ENCODE assay signal across 21 cellular contexts in the genomic region with DNA sequence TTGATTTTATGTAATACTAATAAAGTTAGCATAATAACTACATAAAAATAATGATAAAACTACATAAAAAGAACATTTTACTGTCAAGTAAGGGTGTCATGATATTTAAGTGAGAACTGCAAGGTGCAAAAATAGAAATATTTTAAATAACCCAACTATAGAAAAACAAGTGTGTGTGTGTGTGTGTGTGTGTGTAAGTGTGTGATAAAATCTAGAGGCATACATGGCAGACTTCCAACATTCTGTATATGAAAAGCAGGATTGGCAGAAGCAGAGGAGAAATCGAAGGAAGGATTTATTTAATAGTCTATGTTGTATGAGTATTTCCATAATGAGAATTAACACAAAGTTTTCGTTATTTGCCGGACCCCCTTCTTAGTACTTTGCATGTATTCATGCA.
A peak's percentile ranks its signal among the peaks of the same experiment; 100 is the strongest.
DNase-seq lines count a peak whose midpoint lies in the region; ATAC-seq, FAIRE-seq and TF ChIP-seq lines count a peak whose summit lies in the region.
"Had no signal": no experiment of that assay in that cellular context is flagged by ENCODE, and none has a peak within 500 bp of the region (broad histone marks: within the 10 kb centered on the region; RNA-seq: fewer than 3 reads in every experiment).

No MANE protein-coding gene starts in this region.

- H3K9ac ChIP-seq in SK-N-SH: no peak overlapping the region
- H3K9ac ChIP-seq in endothelial cell of umbilical vein (replicated peaks; ENCODE audit: extremely low read depth, insufficient read depth, low read length): no peak overlapping the region
- H3K9ac ChIP-seq: BLaER1 treated with 17β-estradiol and CSF1 and Interleukin-3, amounts not matched to agents 10 nM and 100 nM had no signal

- H3K9me2 ChIP-seq in SK-N-SH: no peaks in the 10 kb centered on the region

- no peaks in the 10 kb centered on the region; a peak in 1 of 4 replicates for H3K4me1 ChIP-seq in SK-N-SH (ENCODE audit: control insufficient read depth in 1 of 2, insufficient read depth in 2 of 2, low read depth in 1 of 2, low read length in 1 of 2)
- no peaks in the 10 kb centered on the region for H3K4me1 ChIP-seq in endothelial cell of umbilical vein (ENCODE audit: control insufficient read depth, extremely low read depth, insufficient read depth, low read length)
- H3K4me1 ChIP-seq: A549 had no signal

- BruUV-seq in endothelial cell of umbilical vein (replicated peaks; lab: Mats Ljungman, UMichigan): no TSS peak

- H3K79me2 ChIP-seq in SK-N-SH (ENCODE audit: insufficient read depth) (no peaks in the 10 kb centered on the region), endothelial cell of umbilical vein (ENCODE audit: control insufficient read depth, insufficient read depth, low read length) (no peaks in the 10 kb centered on the region)

- CTCF ChIA-PET in SK-N-SH (lab: Yijun Ruan, JAX): no interaction called here
- CTCF ChIA-PET in endothelial cell of umbilical vein (lab: Charles Lee): no interaction called here

- H3K27ac ChIP-seq in SK-N-SH (ENCODE audit: low read depth in 2 of 2, low read length in 1 of 2): no peak overlapping the region
- H3K27ac ChIP-seq in endothelial cell of umbilical vein (ENCODE audit: insufficient read depth, low read depth, low read length): no peak overlapping the region
- H3K27ac ChIP-seq: 22Rv1; A549; BLaER1 treated with 17β-estradiol and CSF1 and Interleukin-3, amounts not matched to agents 10 nM and 100 nM; C4-2B had no signal

- H3K27me3 ChIP-seq in SK-N-SH (ENCODE audit: insufficient read depth) (no peaks in the 10 kb centered on the region), endothelial cell of umbilical vein (ENCODE audit: control insufficient read depth in 2 of 2, insufficient read depth in 2 of 2, low read length in 2 of 2) (no peaks in the 10 kb centered on the region)
- H3K27me3 ChIP-seq: BLaER1 treated with 17β-estradiol and CSF1 and Interleukin-3, amounts not matched to agents 10 nM and 100 nM had no signal

- DNase-seq in SK-N-SH: no peak
- no peak for DNase-seq in endothelial cell of umbilical vein (ENCODE audit: low read depth, low spot score)
- DNase-seq in nucleus accumbens (lab: John Stamatoyannopoulos, UW): no peak
- no peak for DNase-seq in osteocyte (ENCODE audit: extremely low spot score, unreplicated experiment)
- DNase-seq: AML-193; Caco-2; Calu3; CD4-positive, alpha-beta T cell; CD8-positive, alpha-beta T cell; DMS79 treated with DMSO at 0.1 percent for 48 hours; GF-D8 had no signal

- TF ChIP-seq RAD21 in SK-N-SH (IDR thresholded peaks at IDR 0.05; ENCODE audit: low read length): no peak

- H3K27me3 Mint-ChIP-seq in osteocyte (ENCODE audit: unreplicated experiment): peaks cover 27% of the 10 kb centered on the region
- H3K27me3 Mint-ChIP-seq: B cell; CD4-positive, alpha-beta T cell had no signal

- H3K4me3 Mint-ChIP-seq in osteocyte (ENCODE audit: unreplicated experiment): no peak overlapping the region
- H3K4me3 Mint-ChIP-seq: B cell; CD4-positive, alpha-beta T cell; CD8-positive, alpha-beta T cell had no signal

- TF ChIP-seq EP300 in SK-N-SH (IDR thresholded peaks at IDR 0.05; ENCODE audit: borderline replicate concordance in 1 of 2, low read depth in 1 of 2, low read length in 1 of 2): no peak

- no peaks in the 10 kb centered on the region for H3K9me3 ChIP-seq in SK-N-SH
- H3K9me3 ChIP-seq in endothelial cell of umbilical vein (replicated peaks; ENCODE audit: control insufficient read depth, insufficient read depth, low read length): no peaks in the 10 kb centered on the region
- H3K9me3 ChIP-seq: A549; BLaER1 treated with 17β-estradiol and CSF1 and Interleukin-3, amounts not matched to agents 10 nM and 100 nM; Caco-2 had no signal

- H3K4me3 ChIP-seq in SK-N-SH (ENCODE audit: low read depth in 2 of 2, low read length in 1 of 2) (no peak overlapping the region), endothelial cell of umbilical vein (replicated peaks in 1 of 3; ENCODE audit: insufficient read depth in 1 of 3, low read depth in 1 of 3, low read length in 3 of 3) (no peak overlapping the region)
- H3K4me3 ChIP-seq: A549; BLaER1 treated with 17β-estradiol and CSF1 and Interleukin-3, amounts not matched to agents 10 nM and 100 nM had no signal

- POLR2A ChIA-PET in SK-N-SH (lab: Yijun Ruan, JAX): no interaction called here
- POLR2A ChIA-PET in endothelial cell of umbilical vein (lab: Charles Lee): no interaction called here

- H3F3A ChIP-seq in SK-N-SH (replicated peaks; ENCODE audit: insufficient read depth): no peaks in the 10 kb centered on the region

- H3K4me2 ChIP-seq in SK-N-SH (no peak overlapping the region), endothelial cell of umbilical vein (ENCODE audit: insufficient read depth, low read length) (no peak overlapping the region)
- H3K4me2 ChIP-seq: A549; BLaER1 treated with 17β-estradiol and CSF1 and Interleukin-3, amounts not matched to agents 10 nM and 100 nM had no signal

- H2AFZ ChIP-seq in SK-N-SH (ENCODE audit: low read depth) (no peak overlapping the region), endothelial cell of umbilical vein (ENCODE audit: low read depth, low read length) (no peak overlapping the region)

- no peak for ATAC-seq in SK-N-SH treated with all-trans-retinoic acid at 6 μM for 48 hours
- ATAC-seq: A549; CD8-positive, alpha-beta T cell had no signal

- H3K4me1 Mint-ChIP-seq in osteocyte (ENCODE audit: unreplicated experiment): no peaks in the 10 kb centered on the region
- H3K4me1 Mint-ChIP-seq: B cell had no signal

- TF ChIP-seq POLR2A in endothelial cell of umbilical vein (IDR thresholded peaks at IDR 0.05; ENCODE audit: low read depth, low read length): no peak

- no peaks in the 10 kb centered on the region for H3K9me3 Mint-ChIP-seq in osteocyte (ENCODE audit: unreplicated experiment)
- H3K9me3 Mint-ChIP-seq: CD4-positive, alpha-beta T cell; CD8-positive, alpha-beta T cell had no signal

- TF ChIP-seq CTCF in SK-N-SH (IDR thresholded peaks at IDR 0.05) (no peak), endothelial cell of umbilical vein (IDR thresholded peaks at IDR 0.05; ENCODE audit: extremely low read depth in 1 of 2, insufficient read depth in 1 of 2, low read depth in 1 of 2, low read length in 2 of 2) (no peak), osteocyte (IDR thresholded peaks at IDR 0.05) (no peak)

- intact Hi-C loops in endothelial cell of umbilical vein (cut with micrococcal nuclease): no loop called here

- H3K36me3 Mint-ChIP-seq in osteocyte (ENCODE audit: unreplicated experiment): no peaks in the 10 kb centered on the region
- H3K36me3 Mint-ChIP-seq: CD8-positive, alpha-beta T cell had no signal

- H4K20me1 ChIP-seq in SK-N-SH (ENCODE audit: insufficient read depth): no peaks in the 10 kb centered on the region
- no peaks in the 10 kb centered on the region for H4K20me1 ChIP-seq in endothelial cell of umbilical vein (replicated peaks; ENCODE audit: control insufficient read depth, extremely low read depth, insufficient read depth, low read length)
- H4K20me1 ChIP-seq: BLaER1 treated with 17β-estradiol and CSF1 and Interleukin-3, amounts not matched to agents 10 nM and 100 nM had no signal

- WGBS in SK-N-SH (ENCODE audit: low lambda C conversion rate): 65% methylated on average over 3 of the region's 3 CpGs

- no peaks in the 10 kb centered on the region for H3K9me1 ChIP-seq in endothelial cell of umbilical vein (replicated peaks; ENCODE audit: control insufficient read depth, extremely low read depth, insufficient read depth, low read length)

- FAIRE-seq in endothelial cell of umbilical vein (lab: Jason Lieb, UNC): peak; percentile 54
- FAIRE-seq: D721Med, G401.6, GM12891, GM19239 had no signal

- H3K27ac Mint-ChIP-seq in osteocyte (ENCODE audit: unreplicated experiment): no peak overlapping the region
- H3K27ac Mint-ChIP-seq: B cell; CD4-positive, alpha-beta T cell; CD8-positive, alpha-beta T cell had no signal

- H3K36me3 ChIP-seq in SK-N-SH (replicated peaks in 1 of 2; ENCODE audit: control insufficient read depth in 1 of 2, insufficient read depth in 2 of 2, low read length in 1 of 2): no peaks in the 10 kb centered on the region
- no peaks in the 10 kb centered on the region for H3K36me3 ChIP-seq in endothelial cell of umbilical vein (ENCODE audit: control insufficient read depth in 2 of 2, extremely low read depth in 1 of 2, insufficient read depth in 2 of 2, low read length in 2 of 2)
- H3K36me3 ChIP-seq: BLaER1 treated with 17β-estradiol and CSF1 and Interleukin-3, amounts not matched to agents 10 nM and 100 nM had no signal

- dilution Hi-C loops in endothelial cell of umbilical vein (cut with MboI; ENCODE audit: extremely low pct_ligation_motif_present, low sequenced_read_pairs): no loop called here

TF ChIP-seq in SK-N-SH, 30 proteins besides CTCF, POLR2A, EP300 and RAD21 (continues in another document):
- TF ChIP-seq RFX5 (IDR thresholded peaks at IDR 0.05; ENCODE audit: low read length) (0 out of 2 replicates have a peak, but pooled peaks have one; percentile 18), TAF1 (IDR thresholded peaks at IDR 0.05; ENCODE audit: borderline replicate concordance, low read depth, low read length) (no peak)

TF ChIP-seq in SK-N-SH treated with all-trans-retinoic acid at 6 μM for 48 hours, 23 proteins besides CTCF, POLR2A, EP300 and RAD21 (continues in another document):
- TF ChIP-seq ESRRG (CRISPR knock-in tag; IDR thresholded peaks at IDR 0.05): no peak
- no peak for TF ChIP-seq ISL1 (CRISPR knock-in tag; IDR thresholded peaks at IDR 0.05)
- TF ChIP-seq PPARA (CRISPR knock-in tag; IDR thresholded peaks at IDR 0.05; ENCODE audit: borderline replicate concordance): no peak

TF ChIP-seq in endothelial cell of umbilical vein, 7 proteins besides CTCF, POLR2A, EP300 and RAD21:
- TF ChIP-seq POLR2AphosphoS5 (IDR thresholded peaks at IDR 0.05; ENCODE audit: insufficient read depth, low read depth, low read length) (no peak), FOS (IDR thresholded peaks at IDR 0.05; ENCODE audit: borderline replicate concordance, insufficient read depth, low read length) (no peak), JUN (IDR thresholded peaks at IDR 0.05; ENCODE audit: borderline replicate concordance, insufficient read depth, insufficient read length, low read depth) (no peak), MYC (IDR thresholded peaks at IDR 0.05; ENCODE audit: low read depth, low read length) (no peak), MAX (IDR thresholded peaks at IDR 0.05; ENCODE audit: insufficient read depth, insufficient read length) (no peak), EZH2 (IDR thresholded peaks at IDR 0.05; ENCODE audit: borderline replicate concordance, low read depth, low read length, severe bottlenecking) (no peak), GATA2 (IDR thresholded peaks at IDR 0.05; ENCODE audit: insufficient read depth, insufficient read length, low read depth, low read length) (no peak)
